Comparison of ENCODE assay signal across 19 cellular contexts in the genomic region with DNA sequence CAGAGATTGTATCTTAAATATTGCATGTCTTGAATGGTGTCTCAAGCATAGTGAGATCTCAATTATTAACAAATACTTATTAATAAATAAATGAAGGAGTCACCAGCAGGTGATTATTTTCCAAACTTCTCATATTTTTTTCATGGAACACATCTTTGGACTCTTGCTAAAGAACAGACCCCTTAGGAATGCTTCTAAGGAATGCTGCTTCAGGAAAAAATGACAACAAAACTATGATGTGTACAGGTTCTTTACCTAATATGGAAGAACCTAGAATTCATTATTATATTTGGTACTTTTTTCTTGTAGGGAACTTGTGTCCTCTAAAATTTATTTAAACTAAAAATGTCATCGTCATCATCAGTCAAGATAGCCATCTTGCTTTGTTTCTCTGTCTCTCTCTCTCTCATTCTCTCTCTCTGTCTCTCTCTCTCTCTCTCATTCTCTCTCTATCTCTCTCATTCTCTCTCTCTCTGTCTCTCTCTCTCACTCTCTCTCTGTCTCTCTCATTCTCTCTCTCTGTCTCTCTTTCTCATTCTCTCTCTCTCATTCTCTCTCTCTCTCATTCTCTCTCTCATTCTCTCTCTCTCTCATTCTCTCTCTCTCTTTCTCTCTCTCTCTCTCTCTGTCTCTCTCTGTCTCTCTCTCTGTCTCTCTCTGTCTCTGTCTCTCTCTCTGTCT.
"Had no signal": no experiment of that assay in that cellular context is flagged by ENCODE, and none has a peak within 500 bp of the region (broad histone marks: within the 10 kb centered on the region; RNA-seq: fewer than 3 reads in every experiment).

No MANE protein-coding gene starts in this region.

- H3K27ac Mint-ChIP-seq: effector memory CD8-positive, alpha-beta T cell; naive thymus-derived CD4-positive, alpha-beta T cell; nephron progenitor cell; stimulated activated effector memory CD8-positive, alpha-beta T cell treated with anti-CD3 and anti-CD28 coated beads, Interleukin-12 subunit alpha, Interleukin-12 subunit beta, amount 100 ng/mL, for 72 hours; stimulated activated naive CD8-positive, alpha-beta T cell treated with anti-CD3 and anti-CD28 coated beads, Interleukin-15, Interleukin-2, amounts not matched to agents 100 ng/mL and 50 ng/mL, for 24 hours had no signal

- H3K9me3 Mint-ChIP-seq: effector memory CD8-positive, alpha-beta T cell; naive thymus-derived CD4-positive, alpha-beta T cell; stimulated activated effector memory CD8-positive, alpha-beta T cell treated with anti-CD3 and anti-CD28 coated beads, Interleukin-12 subunit alpha, Interleukin-12 subunit beta, amount 100 ng/mL, for 72 hours; stimulated activated naive CD8-positive, alpha-beta T cell treated with anti-CD3 and anti-CD28 coated beads, Interleukin-15, Interleukin-2, amounts not matched to agents 100 ng/mL and 50 ng/mL, for 24 hours had no signal

- H3K79me2 ChIP-seq: parathyroid adenoma had no signal

- H3K27me3 Mint-ChIP-seq: stimulated activated naive CD8-positive, alpha-beta T cell treated with anti-CD3 and anti-CD28 coated beads, Interleukin-15, Interleukin-2, amounts not matched to agents 100 ng/mL and 50 ng/mL, for 24 hours had no signal

- H2AFZ ChIP-seq: parathyroid adenoma had no signal

- H3K4me3 ChIP-seq: esophagus squamous epithelium, heart left ventricle, prostate gland, right lobe of liver, tibial artery had no signal

- H3K27ac ChIP-seq: parathyroid adenoma, prostate gland, right lobe of liver, tibial artery had no signal

- DNase-seq: effector memory CD8-positive, alpha-beta T cell; esophagus squamous epithelium; foreskin melanocyte; heart left ventricle; hippocampal formation; kidney glomerular epithelial cell; mesendoderm; naive thymus-derived CD4-positive, alpha-beta T cell; nephron progenitor cell; retina; right lobe of liver; stimulated activated CD4-positive, alpha-beta T cell treated with anti-CD3 and anti-CD28 coated beads, Interleukin-4, amount 100 ng/mL, for 1 hour; stimulated activated CD8-positive, alpha-beta memory T cell treated with anti-CD3 and anti-CD28 coated beads, Interleukin-4, amount 100 ng/mL, for 48 hours; tibial artery had no signal

- H3K9ac ChIP-seq: parathyroid adenoma had no signal

- H3K4me1 ChIP-seq: esophagus squamous epithelium, parathyroid adenoma, prostate gland, tibial artery had no signal

- H3K36me3 ChIP-seq: esophagus squamous epithelium, heart left ventricle, prostate gland, right lobe of liver, tibial artery had no signal

- H3K9me3 ChIP-seq: esophagus squamous epithelium, heart left ventricle, prostate gland, right lobe of liver, tibial artery had no signal

- FAIRE-seq: islet of Langerhans had no signal

- H3K36me3 Mint-ChIP-seq: stimulated activated effector memory CD8-positive, alpha-beta T cell treated with anti-CD3 and anti-CD28 coated beads, Interleukin-12 subunit alpha, Interleukin-12 subunit beta, amount 100 ng/mL, for 72 hours had no signal

- H3K4me3 Mint-ChIP-seq: effector memory CD8-positive, alpha-beta T cell; naive thymus-derived CD4-positive, alpha-beta T cell; nephron progenitor cell; stimulated activated effector memory CD8-positive, alpha-beta T cell treated with anti-CD3 and anti-CD28 coated beads, Interleukin-12 subunit alpha, Interleukin-12 subunit beta, amount 100 ng/mL, for 72 hours; stimulated activated naive CD8-positive, alpha-beta T cell treated with anti-CD3 and anti-CD28 coated beads, Interleukin-15, Interleukin-2, amounts not matched to agents 100 ng/mL and 50 ng/mL, for 24 hours had no signal

- ATAC-seq: effector memory CD8-positive, alpha-beta T cell; heart left ventricle; naive thymus-derived CD4-positive, alpha-beta T cell; right lobe of liver; stimulated activated effector memory CD8-positive, alpha-beta T cell treated with anti-CD3 and anti-CD28 coated beads, Interleukin-12 subunit alpha, Interleukin-12 subunit beta, amount 100 ng/mL, for 72 hours had no signal

- H3K27me3 ChIP-seq: esophagus squamous epithelium, heart left ventricle, right lobe of liver, tibial artery had no signal
